ENCODE assay signal across 10 cellular contexts in the genomic region with DNA sequence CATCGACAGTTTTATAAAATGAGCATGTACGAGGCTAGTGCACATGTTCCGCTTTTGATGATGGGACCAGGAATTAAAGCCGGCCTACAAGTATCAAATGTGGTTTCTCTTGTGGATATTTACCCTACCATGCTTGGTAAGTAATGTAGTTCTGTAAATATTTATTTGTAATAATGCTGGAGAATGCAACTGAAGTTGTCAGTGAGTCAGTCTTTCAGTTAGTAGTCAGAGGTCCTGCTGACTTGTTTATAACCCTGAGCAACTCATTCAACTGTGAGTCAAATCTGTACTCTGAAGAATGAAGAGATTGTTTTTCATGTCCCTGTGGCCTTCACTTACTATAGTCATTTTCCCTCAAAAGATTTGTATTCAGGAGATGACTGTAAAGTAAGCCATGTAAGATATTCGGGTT. TPM values are rescaled to one million over a fixed set of nuclear protein-coding genes. Genes with fewer than 3 reads are reported as not detected.
A peak's percentile ranks its signal among the peaks of the same experiment; 100 is the strongest.
DNase-seq lines count a peak whose midpoint lies in the region; ATAC-seq lines count a peak whose summit lies in the region.
"Had no signal": no experiment of that assay in that cellular context is flagged by ENCODE, and none has a peak within 500 bp of the region (broad histone marks: within the 10 kb centered on the region; RNA-seq: fewer than 3 reads in every experiment).

No MANE protein-coding gene starts in this region.

- no peaks in the 10 kb centered on the region for H3K27me3 Mint-ChIP-seq in activated T-cell treated with anti-CD3 and anti-CD28 coated beads, Interleukin-2, amount 50 U/mL, for 4 hours (ENCODE audit: low read depth)
- H3K27me3 Mint-ChIP-seq in activated naive CD8-positive, alpha-beta T cell treated with anti-CD3 and anti-CD28 coated beads, Interleukin-2, amount 50 U/mL, for 24 hours: no peaks in the 10 kb centered on the region
- no peaks in the 10 kb centered on the region for H3K27me3 Mint-ChIP-seq in stimulated activated memory B cell treated with anti-CD40 and anti-IgM and Interleukin-4, amounts not matched to agents 10 μg/mL and 1 μg/mL and 100 μg/mL, for 72 hours

- H3K4me3 Mint-ChIP-seq in activated T-cell treated with anti-CD3 and anti-CD28 coated beads, Interleukin-2, amount 50 U/mL, for 4 hours: no peak overlapping the region
- H3K4me3 Mint-ChIP-seq in activated naive CD8-positive, alpha-beta T cell treated with anti-CD3 and anti-CD28 coated beads, Interleukin-2, amount 50 U/mL, for 24 hours: no peak overlapping the region
- no peak overlapping the region for H3K4me3 Mint-ChIP-seq in stimulated activated memory B cell treated with anti-CD40 and anti-IgM and Interleukin-4, amounts not matched to agents 10 μg/mL and 1 μg/mL and 100 μg/mL, for 72 hours

- no peak overlapping the region for H3K27ac Mint-ChIP-seq in activated naive CD8-positive, alpha-beta T cell treated with anti-CD3 and anti-CD28 coated beads, Interleukin-2, amount 50 U/mL, for 24 hours
- H3K27ac Mint-ChIP-seq in stimulated activated memory B cell treated with anti-CD40 and anti-IgM and Interleukin-4, amounts not matched to agents 10 μg/mL and 1 μg/mL and 100 μg/mL, for 72 hours: peak overlapping the region; percentile 1

- DNase-seq in activated T-cell treated with anti-CD3 and anti-CD28 coated beads, Interleukin-2, amount 50 U/mL, for 4 hours: no peak
- DNase-seq in activated T-cell treated with anti-CD3 and anti-CD28 coated beads for 4 hours (no peak), NCI-H1930 (lab: John Stamatoyannopoulos, UW) (no peak), left cardiac atrium (no peak), SHP77 treated with DMSO at 0.1 percent for 48 hours (lab: John Stamatoyannopoulos, UW) (no peak)
- no peak for DNase-seq in activated naive CD8-positive, alpha-beta T cell treated with anti-CD3 and anti-CD28 coated beads, Interleukin-2, amount 50 U/mL, for 24 hours
- DNase-seq: activated CD8-positive, alpha-beta memory T cell treated with anti-CD3 and anti-CD28 coated beads for 24 hours; C1 segment of cervical spinal cord had no signal

- H3K9me3 Mint-ChIP-seq in activated T-cell treated with anti-CD3 and anti-CD28 coated beads, Interleukin-2, amount 50 U/mL, for 4 hours: no peaks in the 10 kb centered on the region
- no peaks in the 10 kb centered on the region for H3K9me3 Mint-ChIP-seq in activated naive CD8-positive, alpha-beta T cell treated with anti-CD3 and anti-CD28 coated beads, Interleukin-2, amount 50 U/mL, for 24 hours
- H3K9me3 Mint-ChIP-seq in stimulated activated memory B cell treated with anti-CD40 and anti-IgM and Interleukin-4, amounts not matched to agents 10 μg/mL and 1 μg/mL and 100 μg/mL, for 72 hours: no peaks in the 10 kb centered on the region

- H3K36me3 Mint-ChIP-seq in activated T-cell treated with anti-CD3 and anti-CD28 coated beads, Interleukin-2, amount 50 U/mL, for 4 hours (ENCODE audit: insufficient read depth): peaks cover 4% of the 10 kb centered on the region
- peaks cover 1% of the 10 kb centered on the region for H3K36me3 Mint-ChIP-seq in activated naive CD8-positive, alpha-beta T cell treated with anti-CD3 and anti-CD28 coated beads, Interleukin-2, amount 50 U/mL, for 24 hours (ENCODE audit: low read depth)
- peaks cover 10% of the 10 kb centered on the region for H3K36me3 Mint-ChIP-seq in stimulated activated memory B cell treated with anti-CD40 and anti-IgM and Interleukin-4, amounts not matched to agents 10 μg/mL and 1 μg/mL and 100 μg/mL, for 72 hours

- intact Hi-C loops in left cardiac atrium (cut with DNase I): no loop called here

- H3K4me1 Mint-ChIP-seq in activated T-cell treated with anti-CD3 and anti-CD28 coated beads, Interleukin-2, amount 50 U/mL, for 4 hours (ENCODE audit: low read depth): peaks cover 22% of the 10 kb centered on the region
- peaks cover 16% of the 10 kb centered on the region for H3K4me1 Mint-ChIP-seq in activated naive CD8-positive, alpha-beta T cell treated with anti-CD3 and anti-CD28 coated beads, Interleukin-2, amount 50 U/mL, for 24 hours
- peaks cover 5% of the 10 kb centered on the region for H3K4me1 Mint-ChIP-seq in stimulated activated memory B cell treated with anti-CD40 and anti-IgM and Interleukin-4, amounts not matched to agents 10 μg/mL and 1 μg/mL and 100 μg/mL, for 72 hours

- peak; percentile 90 to 92 for ATAC-seq in activated T-cell treated with anti-CD3 and anti-CD28 coated beads, Interleukin-2, amount 50 U/mL, for 4 hours
- ATAC-seq in HG02981 (IDR thresholded peaks at IDR 0.05; ENCODE audit: unreplicated experiment) (peak; percentile 80), left cardiac atrium (no peak)
- peak; percentile 91 for ATAC-seq in activated naive CD8-positive, alpha-beta T cell treated with anti-CD3 and anti-CD28 coated beads, Interleukin-2, amount 50 U/mL, for 24 hours
- no peak for ATAC-seq in stimulated activated memory B cell treated with anti-CD40 and anti-IgM and Interleukin-4, amounts not matched to agents 10 μg/mL and 1 μg/mL and 100 μg/mL, for 72 hours

RNA-seq across cellular contexts. Expression of a gene that starts 28.4 kb away (rescaled TPM):
- total RNA-seq in activated T-cell treated with anti-CD3 and anti-CD28 coated beads, Interleukin-2, amount 50 U/mL, for 4 hours: under 1 TPM; 0.53 to 0.57 (median 0.55) TPM
- total RNA-seq in left cardiac atrium: under 1 TPM in 1 of 2 donors, not detected in 1; 0.10 TPM

RNA-seq across cellular contexts. Expression of a gene that starts 36.6 kb away (rescaled TPM):
- total RNA-seq in activated T-cell treated with anti-CD3 and anti-CD28 coated beads, Interleukin-2, amount 50 U/mL, for 4 hours: 1 to 10 TPM; 4.2 to 5.0 (median 4.6) TPM
- total RNA-seq in left cardiac atrium: 1 to 10 TPM; 2.3 to 3.9 TPM

RNA-seq across cellular contexts. Expression of a gene that starts 36.7 kb away (rescaled TPM):
- total RNA-seq in activated T-cell treated with anti-CD3 and anti-CD28 coated beads, Interleukin-2, amount 50 U/mL, for 4 hours: 10 to 100 TPM; 39.8 to 42.2 (median 41.9) TPM
- 10 to 100 TPM; 54.6 to 56.7 TPM for total RNA-seq in left cardiac atrium

RNA-seq across cellular contexts. Expression of a gene that starts 55.1 kb away (rescaled TPM):
- 1 to 10 TPM; 3.2 to 5.4 (median 5.1) TPM for total RNA-seq in activated T-cell treated with anti-CD3 and anti-CD28 coated beads, Interleukin-2, amount 50 U/mL, for 4 hours
- 1 to 10 TPM; 2.5 to 4.3 TPM for total RNA-seq in left cardiac atrium

Comparison
In these comparisons a context has a peak if more than half of its experiments do, and no peak if none do; other contexts are left out.
1. ATAC-seq: peak in activated T-cell treated with anti-CD3 and anti-CD28 coated beads, Interleukin-2, amount 50 U/mL, for 4 hours (2 of 2), HG02981 (single experiment) and activated naive CD8-positive, alpha-beta T cell treated with anti-CD3 and anti-CD28 coated beads, Interleukin-2, amount 50 U/mL, for 24 hours (single experiment); none in stimulated activated memory B cell treated with anti-CD40 and anti-IgM and Interleukin-4, amounts not matched to agents 10 μg/mL and 1 μg/mL and 100 μg/mL, for 72 hours (single experiment) and left cardiac atrium (0 of 2).